ENCODE assay signal across 8 cellular contexts in the genomic region with DNA sequence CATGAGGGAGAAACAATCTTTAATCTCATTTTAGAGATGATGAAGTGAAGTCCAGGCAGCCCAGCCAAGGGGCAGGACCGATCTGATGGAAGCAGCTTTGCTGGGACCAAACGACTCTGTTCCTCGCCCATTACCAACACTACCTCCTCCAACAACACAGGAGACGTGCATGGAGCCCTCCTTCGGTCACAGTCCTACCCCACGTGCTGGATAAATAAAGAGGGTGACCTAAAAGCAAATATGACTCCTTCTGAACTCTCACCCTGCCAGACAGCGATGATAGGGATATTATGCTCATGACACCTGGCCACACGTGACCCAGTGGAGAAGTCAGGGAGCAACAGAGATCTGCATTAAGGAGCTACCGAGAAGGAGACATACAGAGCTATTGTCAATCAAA. TPM values are rescaled to one million over a fixed set of nuclear protein-coding genes. Genes with fewer than 3 reads are reported as not detected.
A peak's percentile ranks its signal among the peaks of the same experiment; 100 is the strongest.
DNase-seq lines count a peak whose midpoint lies in the region; ATAC-seq and TF ChIP-seq lines count a peak whose summit lies in the region.

No MANE protein-coding gene starts in this region.

- ATAC-seq in T-cell (replicated peaks in 1 of 4) (no peak), GM21529 (IDR thresholded peaks at IDR 0.05; ENCODE audit: unreplicated experiment) (no peak), GM18519 (IDR thresholded peaks at IDR 0.05; ENCODE audit: low FRiP score, unreplicated experiment) (no peak)

- CTCF ChIA-PET in T-cell (lab: Charles Lee), result interaction anchor here in 1 of 2 donors (0.6 to 1.2 kb wide), 3 partner anchors 20 to 68 kb away, joined by 3 to 7 read pairs (median 3); no protein-coding TSS in a partner anchor

- intact Hi-C loops in sigmoid colon (cut with DNase I), result loop anchor here (1.0 kb wide), 1 partner anchor 27 kb away; no protein-coding TSS in a partner anchor

- peaks cover 0 to 56% (median 50%) of the 10 kb centered on the region in 4 donors for H3K4me1 ChIP-seq in sigmoid colon

- POLR2A ChIA-PET in T-cell (lab: Charles Lee), result no interaction called here

- TF ChIP-seq EP300 in sigmoid colon (IDR thresholded peaks at IDR 0.05), result peak in 1 of 4 donors; percentile 3

- DNase-seq in GM12865 (ENCODE audit: low read depth) (no peak), T-cell (no peak), foreskin fibroblast (no peak), sigmoid colon (peak; percentile 80), HuH-7 (ENCODE audit: low spot score) (no peak), NCI-H226 (no peak)

- H3K4me3 ChIP-seq in GM12865 (ENCODE audit: low read depth, low read length) (peak overlapping the region; percentile 47), foreskin fibroblast (ENCODE audit: low read depth in 1 of 2, low read length in 2 of 2) (peak overlapping the region; percentile 43 to 46), sigmoid colon (peak overlapping the region; percentile 20 to 51 (median 44))

- H3K36me3 ChIP-seq in sigmoid colon, result no peaks in the 10 kb centered on the region

- H3K4me1 Mint-ChIP-seq in T-cell, result peaks cover 7 to 16% (median 13%) of the 10 kb centered on the region in 3 donors

- H3K9me3 Mint-ChIP-seq in T-cell, result no peaks in the 10 kb centered on the region

- no peaks in the 10 kb centered on the region for H3K9me3 ChIP-seq in sigmoid colon

- H3K27ac ChIP-seq in sigmoid colon, result peak overlapping the region; percentile 89 to 96 (median 93)

- H3K36me3 Mint-ChIP-seq in T-cell, result peaks cover 4% of the 10 kb centered on the region

- H3K4me3 Mint-ChIP-seq in T-cell, result peak overlapping the region; percentile 69 to 77 (median 70)

- no peaks in the 10 kb centered on the region for H3K27me3 ChIP-seq in sigmoid colon

- WGBS in sigmoid colon, 2 donors, result 14 to 49% methylated on average over 9 of the region's 9 CpGs

- no peak overlapping the region for H3K27ac Mint-ChIP-seq in T-cell

- TF ChIP-seq POLR2A in sigmoid colon (IDR thresholded peaks at IDR 0.05), result no peak

- peaks cover 10 to 19% of the 10 kb centered on the region in 2 donors for H3K27me3 Mint-ChIP-seq in T-cell

- no peak for TF ChIP-seq CTCF in GM12865 (IDR thresholded peaks at IDR 0.05; ENCODE audit: insufficient read depth, low read depth, low read length, missing control alignments)
- TF ChIP-seq CTCF in foreskin fibroblast (IDR thresholded peaks at IDR 0.05; ENCODE audit: low read depth, low read length), result no peak
- TF ChIP-seq CTCF in sigmoid colon (IDR thresholded peaks at IDR 0.05), result no peak

RNA-seq across cellular contexts. Expression of gene SCGB1A1, which starts 26.0 kb away (rescaled TPM):
- 1 to 10 TPM in 2 of 5 donors, not detected in 3; 1.8 to 3.2 TPM for total RNA-seq in T-cell
- not detected for total RNA-seq in sigmoid colon
- 10 to 100 TPM in 1 of 3 donors, not detected in 2; 11.4 TPM for polyA plus RNA-seq in sigmoid colon
